In genomic region chr9:132114102-132114707, GRCh38 we compare ENCODE assay signal across 1 cellular context.
TF ChIP-seq lines count a peak whose summit lies in the region.

No MANE protein-coding gene starts in this region.

TF ChIP-seq in HepG2, 621 proteins besides CTCF, POLR2A, EP300 and RAD21 (continued from another document and continues in another):
- TF ChIP-seq ZNF264 (CRISPR knock-in tag; IDR thresholded peaks at IDR 0.05) (peak; percentile 96), ONECUT2 (CRISPR knock-in tag; IDR thresholded peaks at IDR 0.05) (peak; percentile 83), PRDM10 (CRISPR knock-in tag; IDR thresholded peaks at IDR 0.05; ENCODE audit: low read depth) (peak; percentile 85), CEBPB (IDR thresholded peaks at IDR 0.05; ENCODE audit: borderline replicate concordance, low read depth, low read length) (no peak), HOXA3 (CRISPR knock-in tag; IDR thresholded peaks at IDR 0.05) (peak; percentile 84), ZNF350 (CRISPR knock-in tag; IDR thresholded peaks at IDR 0.05; ENCODE audit: borderline replicate concordance, low read depth) (peak; percentile 84), GFI1 (CRISPR knock-in tag; IDR thresholded peaks at IDR 0.05; ENCODE audit: borderline replicate concordance) (no peak), AGO2 (optimal IDR thresholded peaks at IDR 0.05; ENCODE audit: low read depth, low read length) (no peak), ZNF615 (CRISPR knock-in tag; IDR thresholded peaks at IDR 0.05; ENCODE audit: borderline replicate concordance) (peak; percentile 82; the same call in 1 of the 2 replicates), ZNF891 (CRISPR knock-in tag; IDR thresholded peaks at IDR 0.05) (peak; percentile 99), PBX2 (CRISPR knock-in tag; IDR thresholded peaks at IDR 0.05) (no peak), ZNF143 (CRISPR knock-in tag; IDR thresholded peaks at IDR 0.05) (peak; percentile 46; the same call in 1 of the 2 replicates), SMYD3 (CRISPR knock-in tag; IDR thresholded peaks at IDR 0.05) (peak; percentile 88; the same call in 1 of the 2 replicates), PBX3 (CRISPR knock-in tag; IDR thresholded peaks at IDR 0.05; ENCODE audit: borderline replicate concordance) (peak; percentile 94), HMGXB3 (CRISPR knock-in tag; IDR thresholded peaks at IDR 0.05; ENCODE audit: borderline replicate concordance) (peak; percentile 97), PAF1 (CRISPR knock-in tag; IDR thresholded peaks at IDR 0.05) (no peak), ZNF674 (CRISPR knock-in tag; IDR thresholded peaks at IDR 0.05; ENCODE audit: low read depth) (peak; percentile 98), ETV5 (CRISPR knock-in tag; IDR thresholded peaks at IDR 0.05; ENCODE audit: borderline replicate concordance) (peak; percentile 78), ZBTB37 (CRISPR knock-in tag; IDR thresholded peaks at IDR 0.05) (no peak), SKI (IDR thresholded peaks at IDR 0.05; ENCODE audit: partially characterized antibody) (no peak), ZNF34 (CRISPR knock-in tag; IDR thresholded peaks at IDR 0.05; ENCODE audit: borderline replicate concordance) (no peak), TEAD2 (CRISPR knock-in tag; IDR thresholded peaks at IDR 0.05) (peak; percentile 96), POLR2AphosphoS2 (IDR thresholded peaks at IDR 0.05; ENCODE audit: low read depth, low read length) (no peak), LRRFIP1 (CRISPR knock-in tag; conservative IDR thresholded peaks at IDR 0.05) (peak; percentile 97), AHR (CRISPR knock-in tag; IDR thresholded peaks at IDR 0.05) (peak; percentile 99; the same call in 1 of the 2 replicates), ZNF276 (CRISPR knock-in tag; IDR thresholded peaks at IDR 0.05; ENCODE audit: low read depth) (peak; percentile 96), SAFB2 (CRISPR knock-in tag; IDR thresholded peaks at IDR 0.05; ENCODE audit: borderline replicate concordance, low read depth) (no peak), TERF1 (CRISPR knock-in tag; IDR thresholded peaks at IDR 0.05) (peak; percentile 96), ZNF550 (CRISPR knock-in tag; IDR thresholded peaks at IDR 0.05; ENCODE audit: borderline replicate concordance) (0 out of 2 replicates have a peak, but pooled peaks have one; percentile 57), NR2F1 (CRISPR knock-in tag; IDR thresholded peaks at IDR 0.05) (peak in 1 of 2 experiments; percentile 65; a peak in 1 of 4 replicates)
- TF ChIP-seq, protein P1, sequence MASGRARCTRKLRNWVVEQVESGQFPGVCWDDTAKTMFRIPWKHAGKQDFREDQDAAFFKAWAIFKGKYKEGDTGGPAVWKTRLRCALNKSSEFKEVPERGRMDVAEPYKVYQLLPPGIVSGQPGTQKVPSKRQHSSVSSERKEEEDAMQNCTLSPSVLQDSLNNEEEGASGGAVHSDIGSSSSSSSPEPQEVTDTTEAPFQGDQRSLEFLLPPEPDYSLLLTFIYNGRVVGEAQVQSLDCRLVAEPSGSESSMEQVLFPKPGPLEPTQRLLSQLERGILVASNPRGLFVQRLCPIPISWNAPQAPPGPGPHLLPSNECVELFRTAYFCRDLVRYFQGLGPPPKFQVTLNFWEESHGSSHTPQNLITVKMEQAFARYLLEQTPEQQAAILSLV (CRISPR knock-in tag; IDR thresholded peaks at IDR 0.05; ENCODE audit: borderline replicate concordance), result peak; percentile 91
- TF ChIP-seq, protein P2, sequence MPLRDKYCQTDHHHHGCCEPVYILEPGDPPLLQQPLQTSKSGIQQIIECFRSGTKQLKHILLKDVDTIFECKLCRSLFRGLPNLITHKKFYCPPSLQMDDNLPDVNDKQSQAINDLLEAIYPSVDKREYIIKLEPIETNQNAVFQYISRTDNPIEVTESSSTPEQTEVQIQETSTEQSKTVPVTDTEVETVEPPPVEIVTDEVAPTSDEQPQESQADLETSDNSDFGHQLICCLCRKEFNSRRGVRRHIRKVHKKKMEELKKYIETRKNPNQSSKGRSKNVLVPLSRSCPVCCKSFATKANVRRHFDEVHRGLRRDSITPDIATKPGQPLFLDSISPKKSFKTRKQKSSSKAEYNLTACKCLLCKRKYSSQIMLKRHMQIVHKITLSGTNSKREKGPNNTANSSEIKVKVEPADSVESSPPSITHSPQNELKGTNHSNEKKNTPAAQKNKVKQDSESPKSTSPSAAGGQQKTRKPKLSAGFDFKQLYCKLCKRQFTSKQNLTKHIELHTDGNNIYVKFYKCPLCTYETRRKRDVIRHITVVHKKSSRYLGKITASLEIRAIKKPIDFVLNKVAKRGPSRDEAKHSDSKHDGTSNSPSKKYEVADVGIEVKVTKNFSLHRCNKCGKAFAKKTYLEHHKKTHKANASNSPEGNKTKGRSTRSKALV (CRISPR knock-in tag; IDR thresholded peaks at IDR 0.05), result peak; percentile 92
- TF ChIP-seq, protein P3, sequence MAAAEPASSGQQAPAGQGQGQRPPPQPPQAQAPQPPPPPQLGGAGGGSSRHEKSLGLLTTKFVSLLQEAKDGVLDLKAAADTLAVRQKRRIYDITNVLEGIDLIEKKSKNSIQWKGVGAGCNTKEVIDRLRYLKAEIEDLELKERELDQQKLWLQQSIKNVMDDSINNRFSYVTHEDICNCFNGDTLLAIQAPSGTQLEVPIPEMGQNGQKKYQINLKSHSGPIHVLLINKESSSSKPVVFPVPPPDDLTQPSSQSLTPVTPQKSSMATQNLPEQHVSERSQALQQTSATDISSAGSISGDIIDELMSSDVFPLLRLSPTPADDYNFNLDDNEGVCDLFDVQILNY (CRISPR knock-in tag; conservative IDR thresholded peaks at IDR 0.05), result peak; percentile 90
